In genomic region chr2:1822341-1822740, GRCh38 we compare ENCODE assay signal across 14 cellular contexts.
DNase-seq lines count a peak whose midpoint lies in the region; ATAC-seq and TF ChIP-seq lines count a peak whose summit lies in the region.
"Had no signal": no experiment of that assay in that cellular context is flagged by ENCODE, and none has a peak within 500 bp of the region (broad histone marks: within the 10 kb centered on the region; RNA-seq: fewer than 3 reads in every experiment).

No MANE protein-coding gene starts in this region.

- peak overlapping the region; percentile 87 for H3K18ac ChIP-seq in neuronal stem cell (ENCODE audit: low read length)

- no peaks in the 10 kb centered on the region for H3K9me3 Mint-ChIP-seq in activated naive CD8-positive, alpha-beta T cell treated with anti-CD3 and anti-CD28 coated beads, Interleukin-2, amount 50 U/mL, for 24 hours
- H3K9me3 Mint-ChIP-seq: CD14-positive monocyte; CD8-positive, alpha-beta T cell had no signal

- peaks cover 0 to 7% of the 10 kb centered on the region in 2 donors for H3K4me1 ChIP-seq in neuronal stem cell (ENCODE audit: control insufficient read depth in 2 of 2, insufficient read depth in 1 of 2, low read depth in 1 of 2, low read length in 2 of 2)
- H3K4me1 ChIP-seq in aorta (ENCODE audit: control insufficient read depth in 1 of 2, insufficient read depth in 2 of 2, low read length in 2 of 2), result no peaks in the 10 kb centered on the region
- H3K4me1 ChIP-seq: HAP-1 had no signal

- peak overlapping the region; percentile 88 for H2AK5ac ChIP-seq in neuronal stem cell (ENCODE audit: low read depth, low read length)

- no peaks in the 10 kb centered on the region for H3K79me1 ChIP-seq in neuronal stem cell (ENCODE audit: low read depth, low read length)

- no peak overlapping the region for H3K4me3 Mint-ChIP-seq in activated naive CD8-positive, alpha-beta T cell treated with anti-CD3 and anti-CD28 coated beads, Interleukin-2, amount 50 U/mL, for 24 hours
- H3K4me3 Mint-ChIP-seq: B cell; CD14-positive monocyte; CD8-positive, alpha-beta T cell had no signal

- H3K27ac ChIP-seq in KOPT-K1 (ENCODE audit: low read depth, low read length, poor library complexity, severe bottlenecking) (peak overlapping the region; percentile 54), dorsolateral prefrontal cortex (peak overlapping the region in 44 of 59 donors; percentile 4 to 93 (median 80)), neuronal stem cell (replicated peaks; ENCODE audit: low read length) (no peak overlapping the region), aorta (ENCODE audit: low read depth in 1 of 2, low read length in 2 of 2) (peak overlapping the region; percentile 16 to 93)

- H3K27me3 Mint-ChIP-seq in activated naive CD8-positive, alpha-beta T cell treated with anti-CD3 and anti-CD28 coated beads, Interleukin-2, amount 50 U/mL, for 24 hours, result peaks cover 2% of the 10 kb centered on the region

- peak overlapping the region; percentile 46 for H2BK12ac ChIP-seq in neuronal stem cell (ENCODE audit: low read length)

- H2BK5ac ChIP-seq in neuronal stem cell (ENCODE audit: low read length), result no peak overlapping the region

- H3K23ac ChIP-seq in neuronal stem cell (ENCODE audit: low read depth, low read length, poor library complexity), result no peak overlapping the region

- no peak for ATAC-seq in aorta (ENCODE audit: low FRiP score)
- no peak for ATAC-seq in activated naive CD8-positive, alpha-beta T cell treated with anti-CD3 and anti-CD28 coated beads, Interleukin-2, amount 50 U/mL, for 24 hours
- ATAC-seq: CD8-positive, alpha-beta T cell had no signal

- no peak overlapping the region for H4K91ac ChIP-seq in neuronal stem cell (ENCODE audit: low read depth, low read length, poor library complexity)

- H3K27me3 ChIP-seq in dorsolateral prefrontal cortex (peaks cover 0 to 24% (median 0%) of the 10 kb centered on the region in 45 donors), neuronal stem cell (ENCODE audit: control insufficient read depth in 3 of 3, insufficient read depth in 3 of 3, low read depth in 1 of 3, low read length in 3 of 3) (no peaks in the 10 kb centered on the region), aorta (ENCODE audit: control insufficient read depth in 1 of 2, insufficient read depth in 2 of 2, low read length in 1 of 2) (no peaks in the 10 kb centered on the region)

- H2BK120ac ChIP-seq in neuronal stem cell (ENCODE audit: low read depth, low read length), result peak overlapping the region; percentile 77

- no peak overlapping the region for H3K27ac Mint-ChIP-seq in activated naive CD8-positive, alpha-beta T cell treated with anti-CD3 and anti-CD28 coated beads, Interleukin-2, amount 50 U/mL, for 24 hours
- H3K27ac Mint-ChIP-seq: B cell; CD14-positive monocyte; CD8-positive, alpha-beta T cell had no signal

- H2BK15ac ChIP-seq in neuronal stem cell (ENCODE audit: low read length), result peak overlapping the region; percentile 95

- no peak for TF ChIP-seq CTCF in dorsolateral prefrontal cortex (IDR thresholded peaks at IDR 0.05 in 54 of 56, conservative IDR thresholded peaks at IDR 0.05 in 2 of 56; ENCODE audit: low read depth in 1 of 56, partially characterized antibody in 56 of 56)

- H3K4me3 ChIP-seq in dorsolateral prefrontal cortex (no peak overlapping the region), neuronal stem cell (ENCODE audit: low read length in 2 of 2) (no peak overlapping the region), aorta (ENCODE audit: low read length in 2 of 2) (no peak overlapping the region)
- H3K4me3 ChIP-seq: HAP-1 had no signal

- H3K4me1 Mint-ChIP-seq in activated naive CD8-positive, alpha-beta T cell treated with anti-CD3 and anti-CD28 coated beads, Interleukin-2, amount 50 U/mL, for 24 hours, result no peaks in the 10 kb centered on the region

- H3K9me3 ChIP-seq in KOPT-K1 (ENCODE audit: insufficient read depth, low read length, poor library complexity, severe bottlenecking), result no peaks in the 10 kb centered on the region
- peaks cover 0 to 2% of the 10 kb centered on the region in 2 donors for H3K9me3 ChIP-seq in neuronal stem cell (replicated peaks in 1 of 2; ENCODE audit: control insufficient read depth in 2 of 2, insufficient read depth in 1 of 2, low read depth in 1 of 2, low read length in 2 of 2)
- H3K9me3 ChIP-seq in aorta (ENCODE audit: control insufficient read depth, low read length), result no peaks in the 10 kb centered on the region
- H3K9me3 ChIP-seq: HAP-1 had no signal

- H3K9ac ChIP-seq in neuronal stem cell (ENCODE audit: low read depth, low read length, poor library complexity), result peak overlapping the region; percentile 51

- H3K4ac ChIP-seq in neuronal stem cell (ENCODE audit: low read length), result no peak overlapping the region

- no peak overlapping the region for H3K14ac ChIP-seq in neuronal stem cell (ENCODE audit: low read length)

- DNase-seq in dorsolateral prefrontal cortex, result no peak
- DNase-seq in neuronal stem cell (ENCODE audit: low spot score), result no peak
- DNase-seq in aorta, result no peak
- DNase-seq in activated naive CD8-positive, alpha-beta T cell treated with anti-CD3 and anti-CD28 coated beads, Interleukin-2, amount 50 U/mL, for 24 hours, result no peak
- no peak for DNase-seq in HuH-7 (ENCODE audit: low spot score)
- no peak for DNase-seq in SKM-1 (lab: John Stamatoyannopoulos, UW; ENCODE audit: unreplicated experiment)
- DNase-seq: CD8-positive, alpha-beta T cell; DMS153; DMS79 treated with DMSO at 0.1 percent for 48 hours; EL had no signal

- H3K36me3 Mint-ChIP-seq in activated naive CD8-positive, alpha-beta T cell treated with anti-CD3 and anti-CD28 coated beads, Interleukin-2, amount 50 U/mL, for 24 hours (ENCODE audit: low read depth), result no peaks in the 10 kb centered on the region
- H3K36me3 Mint-ChIP-seq: CD14-positive monocyte; CD8-positive, alpha-beta T cell had no signal

- intact Hi-C loops in dorsolateral prefrontal cortex (cut with DNase I) (no loop called here), aorta (cut with DNase I) (loop anchor here in 1 of 2 donors (5.0 kb wide), 1 partner anchor 1145 kb away; the partner anchor contains the start of gene TMEM18)

- H3K36me3 ChIP-seq in KOPT-K1 (ENCODE audit: insufficient read depth, low read length) (no peaks in the 10 kb centered on the region), neuronal stem cell (replicated peaks in 1 of 2; ENCODE audit: control insufficient read depth in 2 of 2, insufficient read depth in 2 of 2, low read length in 2 of 2) (no peaks in the 10 kb centered on the region), aorta (ENCODE audit: control insufficient read depth in 1 of 2, insufficient read depth in 2 of 2, low read length in 1 of 2) (no peaks in the 10 kb centered on the region)
- H3K36me3 ChIP-seq: HAP-1 had no signal

- no CpG with 5 or more reads among the region's 8 CpGs for WGBS in neuronal stem cell (ENCODE audit: extremely low coverage in 2 of 2, insufficient read length in 2 of 2, insufficient replicate concordance in 1 of 2), 2 donors
- 88 to 89% methylated on average over 8 of the region's 8 CpGs for WGBS in aorta, 2 donors

- no peak overlapping the region for H3K4me2 ChIP-seq in neuronal stem cell (ENCODE audit: insufficient read depth, low read length, poor library complexity, severe bottlenecking)

- no peak overlapping the region for H2AFZ ChIP-seq in neuronal stem cell (ENCODE audit: low read length)

- no peak overlapping the region for H4K8ac ChIP-seq in neuronal stem cell (ENCODE audit: low read depth, low read length)
